ENCODE assay signal across 16 cellular contexts in the genomic region with DNA sequence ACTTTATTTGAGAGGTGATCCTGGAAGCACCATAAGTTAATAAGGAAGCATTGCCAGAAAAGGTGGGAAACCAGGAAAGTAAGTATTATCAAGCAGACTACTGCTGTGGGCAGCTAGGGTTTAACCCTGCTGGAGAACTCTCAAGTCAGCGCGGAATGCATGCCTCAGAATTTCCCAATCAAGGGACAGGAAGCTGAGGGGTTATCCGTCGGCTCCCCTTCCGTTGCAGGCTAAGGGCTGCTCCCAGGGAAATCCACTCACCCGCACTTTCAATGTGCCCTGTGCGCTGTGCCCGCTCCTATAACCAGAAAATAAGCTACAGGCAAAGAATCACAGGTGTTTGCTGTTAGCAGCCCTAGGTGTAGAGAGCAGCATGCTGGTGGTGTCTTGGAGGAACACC.
"Had no signal": no experiment of that assay in that cellular context is flagged by ENCODE, and none has a peak within 500 bp of the region (broad histone marks: within the 10 kb centered on the region; RNA-seq: fewer than 3 reads in every experiment).

No MANE protein-coding gene starts in this region.

- H3K27ac Mint-ChIP-seq: activated B cell treated with CpG ODN at 0.5 μM for 24 hours; activated CD4-positive, alpha-beta memory T cell treated with anti-CD3 and anti-CD28 coated beads for 36 hours; activated naive CD8-positive, alpha-beta T cell treated with anti-CD3 and anti-CD28 coated beads for 36 hours; nephron; T-helper 2 cell treated with Interferon-gamma antibody and Interleukin-4, amounts not matched to agents 5 μg/mL and 100 μg/mL, for 36 hours had no signal

- DNase-seq: activated B cell treated with CpG ODN at 0.5 μM for 24 hours; activated CD4-positive, alpha-beta memory T cell treated with anti-CD3 and anti-CD28 coated beads for 36 hours; activated CD4-positive, alpha-beta T cell treated with anti-CD3 and anti-CD28 coated beads for 4 hours; activated naive CD8-positive, alpha-beta T cell treated with anti-CD3 and anti-CD28 coated beads for 36 hours; amniotic stem cell; central memory CD4-positive, alpha-beta T cell; colonic mucosa; midbrain; stimulated activated CD4-positive, alpha-beta T cell treated with anti-CD3 and anti-CD28 coated beads, Interleukin-1b, Interleukin-23, amount 100 ng/mL, for 48 hours; stimulated activated naive CD4-positive, alpha-beta T cell treated with Interleukin-2 at 50 U/mL for 16 hours; trophoblast cell had no signal

- H3K27me3 ChIP-seq: colonic mucosa, vagina had no signal

- H3K9ac ChIP-seq: parathyroid adenoma had no signal

- H3K4me3 ChIP-seq: colonic mucosa, lung, vagina had no signal

- H3K4me1 Mint-ChIP-seq: activated B cell treated with CpG ODN at 0.5 μM for 24 hours; activated naive CD8-positive, alpha-beta T cell treated with anti-CD3 and anti-CD28 coated beads for 36 hours; nephron had no signal

- H3K9me3 ChIP-seq: colonic mucosa, vagina had no signal

- H3K4me3 Mint-ChIP-seq: activated B cell treated with CpG ODN at 0.5 μM for 24 hours; activated CD4-positive, alpha-beta memory T cell treated with anti-CD3 and anti-CD28 coated beads for 36 hours; activated naive CD8-positive, alpha-beta T cell treated with anti-CD3 and anti-CD28 coated beads for 36 hours; nephron; T-helper 2 cell treated with Interferon-gamma antibody and Interleukin-4, amounts not matched to agents 5 μg/mL and 100 μg/mL, for 36 hours had no signal

- H3K9me3 Mint-ChIP-seq: activated CD4-positive, alpha-beta memory T cell treated with anti-CD3 and anti-CD28 coated beads for 36 hours; activated naive CD8-positive, alpha-beta T cell treated with anti-CD3 and anti-CD28 coated beads for 36 hours; nephron; T-helper 2 cell treated with Interferon-gamma antibody and Interleukin-4, amounts not matched to agents 5 μg/mL and 100 μg/mL, for 36 hours had no signal

- H3K79me2 ChIP-seq: parathyroid adenoma had no signal

- H3K27me3 Mint-ChIP-seq: activated B cell treated with CpG ODN at 0.5 μM for 24 hours; activated CD4-positive, alpha-beta memory T cell treated with anti-CD3 and anti-CD28 coated beads for 36 hours; activated naive CD8-positive, alpha-beta T cell treated with anti-CD3 and anti-CD28 coated beads for 36 hours had no signal

- H3K36me3 ChIP-seq: colonic mucosa, vagina had no signal

- H3K27ac ChIP-seq: colonic mucosa, parathyroid adenoma, vagina had no signal

- H2AFZ ChIP-seq: parathyroid adenoma had no signal

- H3K4me1 ChIP-seq: colonic mucosa, parathyroid adenoma, vagina had no signal
